ENCODE assay signal across 1 cellular context in genomic region chr3:72891053-72891855, GRCh38.
A peak's percentile ranks its signal among the peaks of the same experiment; 100 is the strongest.
TF ChIP-seq lines count a peak whose summit lies in the region.

No MANE protein-coding gene starts in this region.

TF ChIP-seq in K562, 482 proteins besides CTCF, POLR2A, EP300 and RAD21 (continued from another document):
- peak; percentile 29 for TF ChIP-seq MGA (IDR thresholded peaks at IDR 0.05)
- TF ChIP-seq ZNF197 (CRISPR knock-in tag; IDR thresholded peaks at IDR 0.05; ENCODE audit: low read depth) = no peak
- 0 out of 2 replicates have a peak, but pooled peaks have one; percentile 45 for TF ChIP-seq L3MBTL2 (IDR thresholded peaks at IDR 0.05)
- TF ChIP-seq, protein P1, sequence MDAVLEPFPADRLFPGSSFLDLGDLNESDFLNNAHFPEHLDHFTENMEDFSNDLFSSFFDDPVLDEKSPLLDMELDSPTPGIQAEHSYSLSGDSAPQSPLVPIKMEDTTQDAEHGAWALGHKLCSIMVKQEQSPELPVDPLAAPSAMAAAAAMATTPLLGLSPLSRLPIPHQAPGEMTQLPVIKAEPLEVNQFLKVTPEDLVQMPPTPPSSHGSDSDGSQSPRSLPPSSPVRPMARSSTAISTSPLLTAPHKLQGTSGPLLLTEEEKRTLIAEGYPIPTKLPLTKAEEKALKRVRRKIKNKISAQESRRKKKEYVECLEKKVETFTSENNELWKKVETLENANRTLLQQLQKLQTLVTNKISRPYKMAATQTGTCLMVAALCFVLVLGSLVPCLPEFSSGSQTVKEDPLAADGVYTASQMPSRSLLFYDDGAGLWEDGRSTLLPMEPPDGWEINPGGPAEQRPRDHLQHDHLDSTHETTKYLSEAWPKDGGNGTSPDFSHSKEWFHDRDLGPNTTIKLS (IDR thresholded peaks at IDR 0.05; ENCODE audit: borderline replicate concordance, low read depth) = peak; percentile 85; the same call in 1 of the 2 replicates
- peak; percentile 35; the same call in 1 of the 2 replicates for TF ChIP-seq HMBOX1 (IDR thresholded peaks at IDR 0.05)
